ENCODE assay signal across 18 cellular contexts in genomic region chr3:31776016-31776415, GRCh38.
A peak's percentile ranks its signal among the peaks of the same experiment; 100 is the strongest.
DNase-seq lines count a peak whose midpoint lies in the region; ATAC-seq and TF ChIP-seq lines count a peak whose summit lies in the region.
"Had no signal": no experiment of that assay in that cellular context is flagged by ENCODE, and none has a peak within 500 bp of the region (broad histone marks: within the 10 kb centered on the region; RNA-seq: fewer than 3 reads in every experiment).

No MANE protein-coding gene starts in this region.

- H3K27ac Mint-ChIP-seq in MCF 10A (ENCODE audit: low read depth, unreplicated experiment), result peak overlapping the region; percentile 33
- no peak overlapping the region for H3K27ac Mint-ChIP-seq in T-helper 2 cell treated with Interferon-gamma antibody and Interleukin-4, amounts not matched to agents 5 μg/mL and 100 μg/mL, for 36 hours

- POLR2A ChIA-PET in MCF 10A (lab: Yijun Ruan, JAX), result interaction anchor here (0.7 to 1.1 kb wide), 3 partner anchors 9 to 17 kb away, joined by 3 to 4 read pairs (median 4); no protein-coding TSS in a partner anchor

- H3K27me3 Mint-ChIP-seq in MCF 10A (ENCODE audit: insufficient read depth, unreplicated experiment), result no peaks in the 10 kb centered on the region
- no peaks in the 10 kb centered on the region for H3K27me3 Mint-ChIP-seq in T-helper 2 cell treated with Interferon-gamma antibody and Interleukin-4, amounts not matched to agents 5 μg/mL and 100 μg/mL, for 36 hours (ENCODE audit: low read depth)

- H3K4me3 ChIP-seq in breast epithelium, result no peak overlapping the region
- H3K4me3 ChIP-seq in RWPE2 (ENCODE audit: severe bottlenecking), result no peak overlapping the region
- H3K4me3 ChIP-seq: HAP-1 had no signal

- intact Hi-C loops in MCF 10A (cut with micrococcal nuclease) (no loop called here), breast epithelium (cut with DNase I; ENCODE audit: low total_unique reads) (no loop called here)

- peak; percentile 74 for DNase-seq in MCF 10A (ENCODE audit: unreplicated experiment)
- DNase-seq in breast epithelium (ENCODE audit: low spot score in 2 of 2), result no peak
- DNase-seq in RWPE2 (ENCODE audit: low spot score), result no peak
- DNase-seq in fibroblast of peridontal ligament (ENCODE audit: extremely low read depth), result peak; percentile 24
- DNase-seq in dedifferentiated amniotic fluid mesenchymal stem cell (ENCODE audit: extremely low spot score), result no peak
- no peak for DNase-seq in T-helper 2 cell treated with Interferon-gamma antibody and Interleukin-4, amounts not matched to agents 5 μg/mL and 100 μg/mL, for 36 hours (ENCODE audit: low spot score)
- no peak for DNase-seq in HUDEP-2 (lab: John Stamatoyannopoulos, UW; ENCODE audit: unreplicated experiment in 76 of 76)
- DNase-seq: Caco-2, DMS79, NCI-H1417 treated with DMSO at 0.1 percent for 48 hours, NCI-H1930, NCI-H2171, NCI-H446 treated with DMSO at 0.1 percent for 48 hours, NCI-H748 treated with DMSO at 0.1 percent for 48 hours, PC-3 had no signal

- H3K4me1 ChIP-seq in breast epithelium (no peaks in the 10 kb centered on the region), RWPE2 (ENCODE audit: insufficient read depth, poor library complexity, severe bottlenecking) (peaks cover 38% of the 10 kb centered on the region)
- H3K4me1 ChIP-seq: HAP-1 had no signal

- H3K4me1 Mint-ChIP-seq in MCF 10A (ENCODE audit: insufficient read depth, unreplicated experiment), result peaks cover 46% of the 10 kb centered on the region
- H3K4me1 Mint-ChIP-seq in T-helper 2 cell treated with Interferon-gamma antibody and Interleukin-4, amounts not matched to agents 5 μg/mL and 100 μg/mL, for 36 hours (ENCODE audit: low read depth), result peaks cover 8% of the 10 kb centered on the region

- H3K9me3 Mint-ChIP-seq in MCF 10A (ENCODE audit: unreplicated experiment), result no peaks in the 10 kb centered on the region
- peaks cover 9% of the 10 kb centered on the region for H3K9me3 Mint-ChIP-seq in T-helper 2 cell treated with Interferon-gamma antibody and Interleukin-4, amounts not matched to agents 5 μg/mL and 100 μg/mL, for 36 hours

- no peak for TF ChIP-seq POLR2A in breast epithelium (IDR thresholded peaks at IDR 0.05)

- no peaks in the 10 kb centered on the region for H3K27me3 ChIP-seq in breast epithelium
- no peaks in the 10 kb centered on the region for H3K27me3 ChIP-seq in RWPE2 (ENCODE audit: insufficient read depth, poor library complexity, severe bottlenecking)

- peaks cover 12% of the 10 kb centered on the region for H3K36me3 Mint-ChIP-seq in MCF 10A (ENCODE audit: insufficient read depth, unreplicated experiment)
- no peaks in the 10 kb centered on the region for H3K36me3 Mint-ChIP-seq in T-helper 2 cell treated with Interferon-gamma antibody and Interleukin-4, amounts not matched to agents 5 μg/mL and 100 μg/mL, for 36 hours (ENCODE audit: low read depth)

- no peak overlapping the region for H3K4me3 Mint-ChIP-seq in MCF 10A (ENCODE audit: unreplicated experiment)
- no peak overlapping the region for H3K4me3 Mint-ChIP-seq in T-helper 2 cell treated with Interferon-gamma antibody and Interleukin-4, amounts not matched to agents 5 μg/mL and 100 μg/mL, for 36 hours

- ATAC-seq in RWPE2 (ENCODE audit: low read depth), result peak; percentile 47; the same call in 2 of the 3 replicates
- ATAC-seq in HG03342 (IDR thresholded peaks at IDR 0.05; ENCODE audit: unreplicated experiment), result no peak
- ATAC-seq: PC-3 had no signal

- H3K9me3 ChIP-seq in breast epithelium, result no peaks in the 10 kb centered on the region
- H3K9me3 ChIP-seq in RWPE2 (ENCODE audit: severe bottlenecking), result peaks cover 2% of the 10 kb centered on the region

- no TSS peak for BruUV-seq in MCF 10A (replicated peaks; lab: Mats Ljungman, UMichigan)

- H3K36me3 ChIP-seq in breast epithelium, result no peaks in the 10 kb centered on the region
- no peaks in the 10 kb centered on the region for H3K36me3 ChIP-seq in RWPE2 (ENCODE audit: low read depth)
- H3K36me3 ChIP-seq: HAP-1 had no signal

- H3K27ac ChIP-seq in breast epithelium, result no peak overlapping the region
- H3K27ac ChIP-seq in RWPE2 (ENCODE audit: poor library complexity, severe bottlenecking), result peak overlapping the region; percentile 28
- H3K27ac ChIP-seq: HL-60 had no signal

- TF ChIP-seq CTCF in MCF 10A (IDR thresholded peaks at IDR 0.05; ENCODE audit: unreplicated experiment) (no peak), breast epithelium (IDR thresholded peaks at IDR 0.05) (no peak), RWPE2 (IDR thresholded peaks at IDR 0.05; ENCODE audit: poor library complexity, severe bottlenecking) (no peak)

- CTCF ChIA-PET in MCF 10A (lab: Yijun Ruan, JAX), result no interaction called here

Comparison
In these comparisons a context has a peak if more than half of its experiments do, and no peak if none do; other contexts are left out.
1. DNase-seq: peak in MCF 10A (single experiment) and fibroblast of peridontal ligament (single experiment); none in breast epithelium (0 of 2), RWPE2 (single experiment), dedifferentiated amniotic fluid mesenchymal stem cell (single experiment), T-helper 2 cell treated with Interferon-gamma antibody and Interleukin-4, amounts not matched to agents 5 μg/mL and 100 μg/mL, for 36 hours (single experiment) and HUDEP-2 (0 of 76).